ENCODE assay signal across 21 cellular contexts in genomic region chr3:38120690-38121450, GRCh38. TPM values are rescaled to one million over a fixed set of nuclear protein-coding genes. Genes with fewer than 3 reads are reported as not detected.
DNase-seq lines count a peak whose midpoint lies in the region; ATAC-seq, FAIRE-seq and TF ChIP-seq lines count a peak whose summit lies in the region.
"Had no signal": no experiment of that assay in that cellular context is flagged by ENCODE, and none has a peak within 500 bp of the region (broad histone marks: within the 10 kb centered on the region; RNA-seq: fewer than 3 reads in every experiment).

No MANE protein-coding gene starts in this region.

- H3K9me3 Mint-ChIP-seq in activated CD8-positive, alpha-beta T cell treated with anti-CD3 and anti-CD28 coated beads, Interleukin-2, amount 10 ng/mL, durations not matched to agents 7 days and 5 days (ENCODE audit: insufficient read depth), result no peaks in the 10 kb centered on the region
- no peaks in the 10 kb centered on the region for H3K9me3 Mint-ChIP-seq in activated CD8-positive, alpha-beta T cell treated with anti-CD3 and anti-CD28 coated beads for 36 hours
- H3K9me3 Mint-ChIP-seq: IgD-negative memory B cell; T-helper 2 cell treated with Interferon-gamma antibody and Interleukin-4, amounts not matched to agents 5 μg/mL and 100 μg/mL, for 36 hours had no signal

- H4K20me1 ChIP-seq in K562 (replicated peaks; ENCODE audit: control insufficient read depth, insufficient read depth, low read length), result peaks cover 10% of the 10 kb centered on the region

- no peak for TF ChIP-seq POLR2A in K562 (conservative IDR thresholded peaks at IDR 0.05)

- peak overlapping the region in 1 of 2 experiments; percentile 21; a peak in 1 of 4 replicates for H3K9ac ChIP-seq in K562 (ENCODE audit: insufficient read depth in 1 of 2, low read depth in 2 of 2, low read length in 2 of 2)
- H3K9ac ChIP-seq: BLaER1 had no signal

- DNase-seq in activated CD8-positive, alpha-beta T cell treated with anti-CD3 and anti-CD28 coated beads, Interleukin-2, amount 10 ng/mL, durations not matched to agents 7 days and 5 days, result no peak
- no peak for DNase-seq in activated CD8-positive, alpha-beta T cell treated with anti-CD3 and anti-CD28 coated beads for 36 hours
- DNase-seq in D721Med (ENCODE audit: insufficient read length, low spot score) (peak; percentile 5), K562 (ENCODE audit: extremely low read depth in 1 of 4, low spot score in 3 of 4) (no peak), pancreas (peak in 4 of 6 donors; percentile 11 to 61 (median 28)), C1 segment of cervical spinal cord (lab: John Stamatoyannopoulos, UW) (no peak), SHP77 treated with DMSO at 0.1 percent for 48 hours (lab: John Stamatoyannopoulos, UW) (no peak)
- DNase-seq: MG63; NCI-H2171 treated with DMSO at 0.1 percent for 48 hours; stimulated activated CD4-positive, alpha-beta T cell treated with anti-CD3 and anti-CD28 coated beads, Interleukin-15, amount 100 ng/mL, for 24 hours; WERI-Rb-1 had no signal

- TF ChIP-seq EP300 in K562 (IDR thresholded peaks at IDR 0.05; ENCODE audit: low read length), result no peak

- BruUV-seq in K562 (replicated peaks; lab: Mats Ljungman, UMichigan), result no TSS peak

- H3K9me3 ChIP-seq in K562 (replicated peaks; ENCODE audit: control insufficient read depth, insufficient read depth, low read depth, low read length), result no peaks in the 10 kb centered on the region
- H3K9me3 ChIP-seq in pancreas, result no peaks in the 10 kb centered on the region
- H3K9me3 ChIP-seq: A549, BLaER1, lower lobe of right lung, MG63, SJSA1 had no signal

- H3K4me1 ChIP-seq in K562 (replicated peaks in 1 of 2; ENCODE audit: control insufficient read depth in 2 of 2, insufficient read depth in 2 of 2, low read length in 2 of 2) (peaks cover 0 to 25% of the 10 kb centered on the region in 2 experiments; a peak in 3 of 5 replicates), pancreas (no peaks in the 10 kb centered on the region)
- H3K4me1 ChIP-seq: A549, SJSA1 had no signal

- H3K4me3 Mint-ChIP-seq in activated CD8-positive, alpha-beta T cell treated with anti-CD3 and anti-CD28 coated beads, Interleukin-2, amount 10 ng/mL, durations not matched to agents 7 days and 5 days, result no peak overlapping the region
- H3K4me3 Mint-ChIP-seq in activated CD8-positive, alpha-beta T cell treated with anti-CD3 and anti-CD28 coated beads for 36 hours, result no peak overlapping the region
- H3K4me3 Mint-ChIP-seq: IgD-negative memory B cell; T-helper 2 cell treated with Interferon-gamma antibody and Interleukin-4, amounts not matched to agents 5 μg/mL and 100 μg/mL, for 36 hours had no signal

- H3K4me2 ChIP-seq in K562 (ENCODE audit: insufficient read depth, low read length), result no peak overlapping the region
- H3K4me2 ChIP-seq: A549, BLaER1, hepatocyte had no signal

- no peak overlapping the region for H2AFZ ChIP-seq in K562 (ENCODE audit: low read depth, low read length)
- H2AFZ ChIP-seq: hepatocyte had no signal

- no peaks in the 10 kb centered on the region for H3K9me1 ChIP-seq in K562 (ENCODE audit: control insufficient read depth, insufficient read depth, low read length)

- H3K27ac ChIP-seq in K562 (ENCODE audit: extremely low read depth, low read depth, low read length), result no peak overlapping the region
- H3K27ac ChIP-seq in pancreas, result no peak overlapping the region
- H3K27ac ChIP-seq: A549, BLaER1, cardiac muscle cell, hepatocyte, lower lobe of right lung, SJSA1, WERI-Rb-1 had no signal

- in situ Hi-C loops in K562 (cut with MboI), result no loop called here

- FAIRE-seq in D721Med (lab: Jason Lieb, UNC) (no peak), K562 (lab: Jason Lieb, UNC) (no peak), pancreas (lab: Jason Lieb, UNC) (no peak)
- FAIRE-seq: A549 had no signal

- WGBS in K562 (ENCODE audit: insufficient coverage, low coverage, missing lambda C conversion rate), result 85% methylated on average over 11 of the region's 11 CpGs
- WGBS in pancreas, 2 donors, result 86 to 87% methylated on average over 11 of the region's 11 CpGs

- H3K36me3 ChIP-seq in K562 (ENCODE audit: control insufficient read depth, insufficient read depth, low read length) (peaks cover 51% of the 10 kb centered on the region; the same call in 2 of the 3 replicates), pancreas (peaks cover 5 to 40% (median 40%) of the 10 kb centered on the region in 3 donors)
- H3K36me3 ChIP-seq: MG63 had no signal

- TF ChIP-seq RAD21 in K562 (CRISPR knock-in tag; conservative IDR thresholded peaks at IDR 0.05 in 1 of 2, IDR thresholded peaks at IDR 0.05 in 1 of 2), result no peak

- H3K27me3 Mint-ChIP-seq in activated CD8-positive, alpha-beta T cell treated with anti-CD3 and anti-CD28 coated beads, Interleukin-2, amount 10 ng/mL, durations not matched to agents 7 days and 5 days (ENCODE audit: low read depth), result no peaks in the 10 kb centered on the region
- no peaks in the 10 kb centered on the region for H3K27me3 Mint-ChIP-seq in activated CD8-positive, alpha-beta T cell treated with anti-CD3 and anti-CD28 coated beads for 36 hours
- H3K27me3 Mint-ChIP-seq: IgD-negative memory B cell had no signal

- H3K79me2 ChIP-seq in K562 (ENCODE audit: control insufficient read depth, insufficient read depth, low read length), result no peaks in the 10 kb centered on the region
- H3K79me2 ChIP-seq: hepatocyte had no signal

- H3K27me3 ChIP-seq in K562 (ENCODE audit: control insufficient read depth in 2 of 2, insufficient read depth in 2 of 2, low read length in 2 of 2) (peaks cover 0 to 9% of the 10 kb centered on the region in 2 experiments; a peak in 2 of 5 replicates), pancreas (no peaks in the 10 kb centered on the region)
- H3K27me3 ChIP-seq: BLaER1, cardiac muscle cell, hepatocyte, MG63, SJSA1 had no signal

- POLR2A ChIA-PET in activated CD8-positive, alpha-beta T cell treated with anti-CD3 and anti-CD28 coated beads, Interleukin-2, amount 10 ng/mL, durations not matched to agents 7 days and 5 days (lab: Charles Lee), result interaction anchor here (0.6 to 1.6 kb wide), 2 partner anchors 10 to 142 kb away, joined by 3 to 5 read pairs; no protein-coding TSS in a partner anchor
- POLR2A ChIA-PET in activated CD8-positive, alpha-beta T cell treated with anti-CD3 and anti-CD28 coated beads for 36 hours (lab: Charles Lee), result interaction anchor here (0.6 to 2.1 kb wide), 5 partner anchors 8 to 115 kb away, joined by 3 to 6 read pairs (median 3); no protein-coding TSS in a partner anchor
- POLR2A ChIA-PET in K562 (lab: Yijun Ruan, JAX), result interaction anchor here (0.6 to 1.1 kb wide), 6 partner anchors 13 to 335 kb away, joined by 3 to 5 read pairs (median 3); partner anchors contain the start of gene ACAA1

- no peak for ATAC-seq in activated CD8-positive, alpha-beta T cell treated with anti-CD3 and anti-CD28 coated beads, Interleukin-2, amount 10 ng/mL, durations not matched to agents 7 days and 5 days
- no peak for ATAC-seq in activated CD8-positive, alpha-beta T cell treated with anti-CD3 and anti-CD28 coated beads for 36 hours
- no peak for ATAC-seq in K562
- no peak for ATAC-seq in pancreas
- ATAC-seq in HG03439 (IDR thresholded peaks at IDR 0.05; ENCODE audit: unreplicated experiment), result no peak
- ATAC-seq: A549, lower lobe of right lung, right cardiac atrium had no signal

- no peak for TF ChIP-seq CTCF in activated CD8-positive, alpha-beta T cell treated with anti-CD3 and anti-CD28 coated beads for 36 hours (IDR thresholded peaks at IDR 0.05)
- TF ChIP-seq CTCF in D721Med (IDR thresholded peaks at IDR 0.05; ENCODE audit: insufficient read depth, missing control alignments) (no peak), K562 (IDR thresholded peaks at IDR 0.05 in 2 of 3, conservative IDR thresholded peaks at IDR 0.05 in 1 of 3; ENCODE audit: insufficient read depth in 2 of 3, low read depth in 1 of 3, low read length in 3 of 3) (no peak), pancreas (IDR thresholded peaks at IDR 0.05) (no peak)

- peaks cover 46% of the 10 kb centered on the region for H3K36me3 Mint-ChIP-seq in activated CD8-positive, alpha-beta T cell treated with anti-CD3 and anti-CD28 coated beads, Interleukin-2, amount 10 ng/mL, durations not matched to agents 7 days and 5 days (ENCODE audit: low read depth)
- peaks cover 31% of the 10 kb centered on the region for H3K36me3 Mint-ChIP-seq in activated CD8-positive, alpha-beta T cell treated with anti-CD3 and anti-CD28 coated beads for 36 hours (ENCODE audit: low read depth)

- H3K4me3 ChIP-seq in K562, result no peak overlapping the region
- H3K4me3 ChIP-seq in pancreas, result no peak overlapping the region
- H3K4me3 ChIP-seq: A549, BLaER1, cardiac muscle cell, hepatocyte, lower lobe of right lung, MG63, SJSA1 had no signal

- H3K27ac Mint-ChIP-seq in activated CD8-positive, alpha-beta T cell treated with anti-CD3 and anti-CD28 coated beads, Interleukin-2, amount 10 ng/mL, durations not matched to agents 7 days and 5 days, result peak overlapping the region; percentile 46
- no peak overlapping the region for H3K27ac Mint-ChIP-seq in activated CD8-positive, alpha-beta T cell treated with anti-CD3 and anti-CD28 coated beads for 36 hours
- H3K27ac Mint-ChIP-seq: T-helper 2 cell treated with Interferon-gamma antibody and Interleukin-4, amounts not matched to agents 5 μg/mL and 100 μg/mL, for 36 hours had no signal

- H3K4me1 Mint-ChIP-seq in activated CD8-positive, alpha-beta T cell treated with anti-CD3 and anti-CD28 coated beads, Interleukin-2, amount 10 ng/mL, durations not matched to agents 7 days and 5 days (ENCODE audit: low read depth), result peaks cover 4% of the 10 kb centered on the region
- H3K4me1 Mint-ChIP-seq in activated CD8-positive, alpha-beta T cell treated with anti-CD3 and anti-CD28 coated beads for 36 hours (ENCODE audit: low read depth), result peaks cover 11% of the 10 kb centered on the region

- intact Hi-C loops in activated CD8-positive, alpha-beta T cell treated with anti-CD3 and anti-CD28 coated beads for 36 hours (cut with micrococcal nuclease), result no loop called here
- intact Hi-C loops in K562 (cut with micrococcal nuclease) (no loop called here), pancreas (cut with DNase I) (no loop called here)

- CTCF ChIA-PET in activated CD8-positive, alpha-beta T cell treated with anti-CD3 and anti-CD28 coated beads, Interleukin-2, amount 10 ng/mL, durations not matched to agents 7 days and 5 days (lab: Charles Lee), result interaction anchor here (1.1 to 4.9 kb wide), 2 partner anchors 36 to 224 kb away, joined by 3 to 37 read pairs; partner anchors contain the start of gene XYLB
- CTCF ChIA-PET in activated CD8-positive, alpha-beta T cell treated with anti-CD3 and anti-CD28 coated beads for 36 hours (lab: Charles Lee), result interaction anchor here (1.7 to 4.3 kb wide), 3 partner anchors 10 to 359 kb away, joined by 4 to 20 read pairs (median 5); no protein-coding TSS in a partner anchor
- CTCF ChIA-PET in K562 (lab: Yijun Ruan, JAX; ENCODE audit: low intra/inter-chr PET ratio), result no interaction called here

RNA-seq across cellular contexts. Expression of gene ACAA1, which starts 16.1 kb away (rescaled TPM):
- 100 to 1,000 TPM in 1 of 2 experiments, 10 to 100 TPM in 1; 99.7 to 104 TPM for total RNA-seq in activated CD8-positive, alpha-beta T cell treated with anti-CD3 and anti-CD28 coated beads, Interleukin-2, amount 10 ng/mL, durations not matched to agents 7 days and 5 days
- 10 to 100 TPM; 70.1 to 72.0 TPM for total RNA-seq in activated CD8-positive, alpha-beta T cell treated with anti-CD3 and anti-CD28 coated beads for 36 hours
- total RNA-seq in K562 (2011; cell fraction: chromatin; rRNA removed; ENCODE audit: low replicate concordance), result 89.1 and 251 TPM in 2 replicates
- total RNA-seq in K562 (2011; cell fraction: nucleolus; rRNA removed), result 210 and 237 TPM in 2 replicates
- 121 and 146 TPM in 2 replicates for total RNA-seq in K562 (2011; cell fraction: nucleoplasm; rRNA removed)
- total RNA-seq in K562 (2014; rRNA removed), result 55.0 and 66.3 TPM in 2 replicates
- 23.6 and 34.5 TPM in 2 replicates for total RNA-seq in K562 (2014; rRNA removed; fragmentation: Illumina TruSeq; extraction: Trizol)
- total RNA-seq in K562 (2015; rRNA removed; fragmentation: Illumina TruSeq; extraction: Trizol), result 53.5 and 62.3 TPM in 2 replicates
- total RNA-seq in K562 (2021), result 66.8 and 67.9 TPM in 2 replicates
- polyA plus RNA-seq in K562 (2011; rRNA removed), result 60.2 and 92.0 TPM in 2 replicates
- polyA plus RNA-seq in K562 (2011; cell fraction: cytosol; rRNA removed), result 63.6 and 69.7 TPM in 2 replicates
- 347 and 373 TPM in 2 replicates for polyA plus RNA-seq in K562 (2011; cell fraction: nucleus; rRNA removed)
- polyA plus RNA-seq in K562 (2012), result 60.7 and 67.7 TPM in 2 replicates
- polyA plus RNA-seq in K562 (2014; fragmentation: Illumina TruSeq; extraction: Trizol), result 54.5 and 57.2 TPM in 2 replicates
- 1 to 10 TPM; 4.0 to 7.9 TPM for polyA plus RNA-seq in K562 (2014; fragmentation: Nextera tagmentation; extraction: Ambion mirVana)
- 88.9 and 96.0 TPM in 2 replicates for polyA plus RNA-seq in K562 (2014; rRNA removed)
- polyA minus RNA-seq in K562 (2011; rRNA and poly(A)+ RNA removed), result 66.3 and 72.1 TPM in 2 replicates
- 31.5 and 38.0 TPM in 2 replicates for polyA minus RNA-seq in K562 (2011; cell fraction: cytosol; rRNA and poly(A)+ RNA removed)
- 111 and 182 TPM in 2 replicates for polyA minus RNA-seq in K562 (2011; cell fraction: nucleus; rRNA and poly(A)+ RNA removed)
- total RNA-seq in pancreas, result 10 to 100 TPM; 44.2 to 66.9 (median 59.0) TPM
- polyA plus RNA-seq in pancreas, result 100 to 1,000 TPM in 1 of 2 donors, 10 to 100 TPM in 1; 99.3 to 110 TPM

RNA-seq across cellular contexts. Expression of gene MYD88, which starts 17.6 kb away (rescaled TPM):
- total RNA-seq in activated CD8-positive, alpha-beta T cell treated with anti-CD3 and anti-CD28 coated beads, Interleukin-2, amount 10 ng/mL, durations not matched to agents 7 days and 5 days, result 10 to 100 TPM; 72.5 to 78.6 TPM
- total RNA-seq in activated CD8-positive, alpha-beta T cell treated with anti-CD3 and anti-CD28 coated beads for 36 hours, result 10 to 100 TPM; 29.3 to 31.8 TPM
- total RNA-seq in K562 (2011; cell fraction: chromatin; rRNA removed; ENCODE audit: low replicate concordance), result 14.4 and 29.3 TPM in 2 replicates
- 19.7 and 21.7 TPM in 2 replicates for total RNA-seq in K562 (2011; cell fraction: nucleolus; rRNA removed)
- total RNA-seq in K562 (2011; cell fraction: nucleoplasm; rRNA removed), result 17.0 and 17.3 TPM in 2 replicates
- 13.3 and 25.3 TPM in 2 replicates for total RNA-seq in K562 (2014; rRNA removed)
- total RNA-seq in K562 (2014; rRNA removed; fragmentation: Illumina TruSeq; extraction: Trizol), result 3.2 and 3.3 TPM in 2 replicates
- total RNA-seq in K562 (2015; rRNA removed; fragmentation: Illumina TruSeq; extraction: Trizol), result 4.1 and 5.0 TPM in 2 replicates
- 33.0 and 33.1 TPM in 2 replicates for total RNA-seq in K562 (2021)
- polyA plus RNA-seq in K562 (2011; rRNA removed), result 37.6 and 37.8 TPM in 2 replicates
- 45.5 and 50.8 TPM in 2 replicates for polyA plus RNA-seq in K562 (2011; cell fraction: cytosol; rRNA removed)
- 61.3 and 86.0 TPM in 2 replicates for polyA plus RNA-seq in K562 (2011; cell fraction: nucleus; rRNA removed)
- 32.0 and 43.5 TPM in 2 replicates for polyA plus RNA-seq in K562 (2012)
- 39.2 and 47.3 TPM in 2 replicates for polyA plus RNA-seq in K562 (2014; fragmentation: Illumina TruSeq; extraction: Trizol)
- polyA plus RNA-seq in K562 (2014; fragmentation: Nextera tagmentation; extraction: Ambion mirVana), result 10 to 100 TPM; 19.5 to 37.7 TPM
- 27.6 and 37.7 TPM in 2 replicates for polyA plus RNA-seq in K562 (2014; rRNA removed)
- polyA minus RNA-seq in K562 (2011; rRNA and poly(A)+ RNA removed), result 29.7 and 37.4 TPM in 2 replicates
- 21.7 and 26.8 TPM in 2 replicates for polyA minus RNA-seq in K562 (2011; cell fraction: cytosol; rRNA and poly(A)+ RNA removed)
- polyA minus RNA-seq in K562 (2011; cell fraction: nucleus; rRNA and poly(A)+ RNA removed), result 24.2 and 32.2 TPM in 2 replicates
- 10 to 100 TPM in 3 of 6 donors, 1 to 10 TPM in 3; 7.2 to 20.2 (median 9.9) TPM for total RNA-seq in pancreas
- 10 to 100 TPM in 1 of 2 donors, 1 to 10 TPM in 1; 8.2 to 14.2 TPM for polyA plus RNA-seq in pancreas

RNA-seq across cellular contexts. Expression of gene OXSR1, which starts 44.5 kb away (rescaled TPM):
- total RNA-seq in activated CD8-positive, alpha-beta T cell treated with anti-CD3 and anti-CD28 coated beads, Interleukin-2, amount 10 ng/mL, durations not matched to agents 7 days and 5 days, result 10 to 100 TPM; 56.9 to 60.3 TPM
- total RNA-seq in activated CD8-positive, alpha-beta T cell treated with anti-CD3 and anti-CD28 coated beads for 36 hours, result 10 to 100 TPM; 56.5 to 57.9 TPM
- 34.0 and 89.9 TPM in 2 replicates for total RNA-seq in K562 (2011; cell fraction: chromatin; rRNA removed; ENCODE audit: low replicate concordance)
- total RNA-seq in K562 (2011; cell fraction: nucleolus; rRNA removed), result 19.0 and 27.6 TPM in 2 replicates
- total RNA-seq in K562 (2011; cell fraction: nucleoplasm; rRNA removed), result 36.4 and 39.6 TPM in 2 replicates
- 32.8 and 35.0 TPM in 2 replicates for total RNA-seq in K562 (2014; rRNA removed)
- 50.0 and 55.2 TPM in 2 replicates for total RNA-seq in K562 (2014; rRNA removed; fragmentation: Illumina TruSeq; extraction: Trizol)
- 44.7 and 47.6 TPM in 2 replicates for total RNA-seq in K562 (2015; rRNA removed; fragmentation: Illumina TruSeq; extraction: Trizol)
- 48.6 and 56.4 TPM in 2 replicates for total RNA-seq in K562 (2021)
- 63.4 and 87.6 TPM in 2 replicates for polyA plus RNA-seq in K562 (2011; rRNA removed)
- polyA plus RNA-seq in K562 (2011; cell fraction: cytosol; rRNA removed), result 27.9 and 44.8 TPM in 2 replicates
- 49.3 and 61.9 TPM in 2 replicates for polyA plus RNA-seq in K562 (2011; cell fraction: nucleus; rRNA removed)
- 27.8 and 43.2 TPM in 2 replicates for polyA plus RNA-seq in K562 (2012)
- polyA plus RNA-seq in K562 (2014; fragmentation: Illumina TruSeq; extraction: Trizol), result 54.1 and 60.9 TPM in 2 replicates
- 10 to 100 TPM; 15.7 to 19.8 TPM for polyA plus RNA-seq in K562 (2014; fragmentation: Nextera tagmentation; extraction: Ambion mirVana)
- 48.7 and 50.3 TPM in 2 replicates for polyA plus RNA-seq in K562 (2014; rRNA removed)
- polyA minus RNA-seq in K562 (2011; rRNA and poly(A)+ RNA removed), result 80.0 and 84.2 TPM in 2 replicates
- polyA minus RNA-seq in K562 (2011; cell fraction: cytosol; rRNA and poly(A)+ RNA removed), result 41.3 and 44.5 TPM in 2 replicates
- polyA minus RNA-seq in K562 (2011; cell fraction: nucleus; rRNA and poly(A)+ RNA removed), result 28.9 and 51.4 TPM in 2 replicates
- 10 to 100 TPM in 4 of 6 donors, 1 to 10 TPM in 2; 8.5 to 16.0 (median 10.4) TPM for total RNA-seq in pancreas
- 10 to 100 TPM in 1 of 2 donors, 1 to 10 TPM in 1; 6.3 to 10.7 TPM for polyA plus RNA-seq in pancreas

Comparison
In these comparisons a context has a peak if more than half of its experiments do, and no peak if none do; other contexts are left out.
1. DNase-seq: peak in D721Med (single experiment) and pancreas (4 of 6); none in activated CD8-positive, alpha-beta T cell treated with anti-CD3 and anti-CD28 coated beads, Interleukin-2, amount 10 ng/mL, durations not matched to agents 7 days and 5 days (single experiment), activated CD8-positive, alpha-beta T cell treated with anti-CD3 and anti-CD28 coated beads for 36 hours (single experiment), K562 (0 of 4), C1 segment of cervical spinal cord (0 of 14) and SHP77 treated with DMSO at 0.1 percent for 48 hours (single experiment).